ENCODE assay signal across 23 cellular contexts in the genomic region with DNA sequence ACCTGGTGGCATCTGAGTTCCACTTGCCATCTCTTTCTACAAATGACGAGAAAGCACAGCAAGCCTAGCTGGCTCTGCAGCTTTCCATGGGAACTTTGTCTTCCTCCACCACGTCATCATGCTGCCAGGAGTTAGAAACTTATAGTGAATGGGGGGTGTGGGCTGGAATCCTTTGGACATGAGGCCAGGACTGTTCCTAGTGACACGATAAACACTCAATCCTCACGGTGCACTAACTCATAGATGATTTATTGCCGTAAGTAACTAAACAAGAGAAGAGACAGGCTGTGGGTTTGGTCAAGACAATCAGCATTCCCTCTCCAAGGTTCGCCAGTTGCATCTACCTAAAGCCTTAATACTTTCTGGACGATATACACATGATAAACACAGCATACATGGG. TPM values are rescaled to one million over a fixed set of nuclear protein-coding genes. Genes with fewer than 3 reads are reported as not detected.
DNase-seq lines count a peak whose midpoint lies in the region; ATAC-seq and TF ChIP-seq lines count a peak whose summit lies in the region.
"Had no signal": no experiment of that assay in that cellular context is flagged by ENCODE, and none has a peak within 500 bp of the region (broad histone marks: within the 10 kb centered on the region; RNA-seq: fewer than 3 reads in every experiment).

No MANE protein-coding gene starts in this region.

- POLR2A ChIA-PET in CD8-positive, alpha-beta T cell (lab: Charles Lee): interaction anchor here (1.3 to 9.2 kb wide), 8 partner anchors 8 to 51 kb away, joined by 3 to 128 read pairs (median 14); a partner anchor contains a TSS
- POLR2A ChIA-PET in naive thymus-derived CD8-positive, alpha-beta T cell (lab: Charles Lee): interaction anchor here (0.9 to 15.3 kb wide), 6 partner anchors 11 to 196 kb away, joined by 3 to 304 read pairs (median 22); no protein-coding TSS in a partner anchor

- no peak overlapping the region for H3K27ac ChIP-seq in CD8-positive, alpha-beta T cell (ENCODE audit: low read depth, low read length)

- no peak overlapping the region for H3K4me3 ChIP-seq in CD8-positive, alpha-beta T cell (ENCODE audit: low read depth, low read length)
- H3K4me3 ChIP-seq: GM23338, K562, MG63, upper lobe of left lung had no signal

- CTCF ChIA-PET in CD8-positive, alpha-beta T cell (lab: Charles Lee): interaction anchor here (0.6 to 14.8 kb wide), 6 partner anchors 11 to 486 kb away, joined by 3 to 388 read pairs (median 8); a partner anchor contains a TSS

- peaks cover 72% of the 10 kb centered on the region for H3K36me3 Mint-ChIP-seq in activated CD4-positive, alpha-beta T cell treated with anti-CD3 and anti-CD28 coated beads, Interleukin-2, amount 10 ng/mL, durations not matched to agents 24 days and 14 days (ENCODE audit: low read depth)
- peaks cover 91% of the 10 kb centered on the region for H3K36me3 Mint-ChIP-seq in CD8-positive, alpha-beta T cell
- H3K36me3 Mint-ChIP-seq in activated T-helper 17 cell treated with anti-CD3 and anti-CD28 coated beads, Interleukin-2, amount 50 U/mL, for 72 hours (ENCODE audit: low read depth): peaks cover 94% of the 10 kb centered on the region
- peaks cover 17 to 85% (median 50%) of the 10 kb centered on the region in 3 donors for H3K36me3 Mint-ChIP-seq in naive thymus-derived CD8-positive, alpha-beta T cell

- no peak for ATAC-seq in CD8-positive, alpha-beta T cell
- no peak for ATAC-seq in activated T-helper 17 cell treated with anti-CD3 and anti-CD28 coated beads, Interleukin-2, amount 50 U/mL, for 72 hours (replicated peaks)
- no peak for ATAC-seq in naive thymus-derived CD8-positive, alpha-beta T cell
- ATAC-seq in GM18868 (IDR thresholded peaks at IDR 0.05; ENCODE audit: unreplicated experiment): no peak
- ATAC-seq: activated CD4-positive, CD25-positive, alpha-beta regulatory T cell treated with anti-CD3 and anti-CD28 coated beads, Interleukin-2, amount 50 U/mL, for 24 hours; GM23338; K562 had no signal

- peak overlapping the region; percentile 61 for H3K27ac Mint-ChIP-seq in activated CD4-positive, alpha-beta T cell treated with anti-CD3 and anti-CD28 coated beads, Interleukin-2, amount 10 ng/mL, durations not matched to agents 24 days and 14 days
- peak overlapping the region; percentile 95 for H3K27ac Mint-ChIP-seq in CD8-positive, alpha-beta T cell
- peak overlapping the region; percentile 48 for H3K27ac Mint-ChIP-seq in activated T-helper 17 cell treated with anti-CD3 and anti-CD28 coated beads, Interleukin-2, amount 50 U/mL, for 72 hours
- H3K27ac Mint-ChIP-seq in naive thymus-derived CD8-positive, alpha-beta T cell: peak overlapping the region; percentile 92 to 99 (median 98)
- H3K27ac Mint-ChIP-seq: GM23338, progenitor cell of endocrine pancreas had no signal

- H3K36me3 ChIP-seq in CD8-positive, alpha-beta T cell (ENCODE audit: insufficient read depth, low read length): peaks cover 50% of the 10 kb centered on the region
- H3K36me3 ChIP-seq: MG63 had no signal

- no peaks in the 10 kb centered on the region for H3K27me3 ChIP-seq in CD8-positive, alpha-beta T cell (ENCODE audit: insufficient read depth, low read length)
- H3K27me3 ChIP-seq: MG63, upper lobe of left lung had no signal

- H3K4me1 Mint-ChIP-seq in activated CD4-positive, alpha-beta T cell treated with anti-CD3 and anti-CD28 coated beads, Interleukin-2, amount 10 ng/mL, durations not matched to agents 24 days and 14 days: peaks cover 82% of the 10 kb centered on the region
- H3K4me1 Mint-ChIP-seq in CD8-positive, alpha-beta T cell (ENCODE audit: low read depth): peaks cover 92% of the 10 kb centered on the region
- H3K4me1 Mint-ChIP-seq in activated T-helper 17 cell treated with anti-CD3 and anti-CD28 coated beads, Interleukin-2, amount 50 U/mL, for 72 hours: peaks cover 45% of the 10 kb centered on the region
- H3K4me1 Mint-ChIP-seq in naive thymus-derived CD8-positive, alpha-beta T cell: peaks cover 38 to 94% (median 90%) of the 10 kb centered on the region in 4 donors

- peaks cover 97% of the 10 kb centered on the region for H3K4me1 ChIP-seq in CD8-positive, alpha-beta T cell (ENCODE audit: insufficient read depth, low read length)

- no peaks in the 10 kb centered on the region for H3K9me3 ChIP-seq in CD8-positive, alpha-beta T cell (ENCODE audit: low read length)
- H3K9me3 ChIP-seq: Caco-2, MG63, upper lobe of left lung had no signal

- H3K4me3 Mint-ChIP-seq in activated CD4-positive, alpha-beta T cell treated with anti-CD3 and anti-CD28 coated beads, Interleukin-2, amount 10 ng/mL, durations not matched to agents 24 days and 14 days: peak overlapping the region; percentile 4
- H3K4me3 Mint-ChIP-seq in CD8-positive, alpha-beta T cell: peak overlapping the region; percentile 23
- peak overlapping the region; percentile 34 for H3K4me3 Mint-ChIP-seq in activated T-helper 17 cell treated with anti-CD3 and anti-CD28 coated beads, Interleukin-2, amount 50 U/mL, for 72 hours
- peak overlapping the region; percentile 55 to 84 (median 74) for H3K4me3 Mint-ChIP-seq in naive thymus-derived CD8-positive, alpha-beta T cell
- H3K4me3 Mint-ChIP-seq: GM23338 had no signal

- H3K27me3 Mint-ChIP-seq in activated CD4-positive, alpha-beta T cell treated with anti-CD3 and anti-CD28 coated beads, Interleukin-2, amount 10 ng/mL, durations not matched to agents 24 days and 14 days: no peaks in the 10 kb centered on the region
- no peaks in the 10 kb centered on the region for H3K27me3 Mint-ChIP-seq in CD8-positive, alpha-beta T cell (ENCODE audit: low read depth)
- no peaks in the 10 kb centered on the region for H3K27me3 Mint-ChIP-seq in activated T-helper 17 cell treated with anti-CD3 and anti-CD28 coated beads, Interleukin-2, amount 50 U/mL, for 72 hours
- H3K27me3 Mint-ChIP-seq in naive thymus-derived CD8-positive, alpha-beta T cell: no peaks in the 10 kb centered on the region
- H3K27me3 Mint-ChIP-seq: progenitor cell of endocrine pancreas had no signal

- DNase-seq in activated CD4-positive, alpha-beta T cell treated with anti-CD3 and anti-CD28 coated beads, Interleukin-2, amount 10 ng/mL, durations not matched to agents 24 days and 14 days: peak; percentile 54
- no peak for DNase-seq in activated CD4-positive, alpha-beta T cell treated with anti-CD3 and anti-CD28 coated beads for 48 hours
- DNase-seq in CD8-positive, alpha-beta T cell: peak in 1 of 7 experiments; percentile 51
- DNase-seq in naive thymus-derived CD8-positive, alpha-beta T cell: no peak
- DNase-seq in HuH-7.5 (ENCODE audit: low spot score) (no peak), NCI-H187 (lab: John Stamatoyannopoulos, UW) (no peak)
- DNase-seq: activated CD8-positive, alpha-beta memory T cell treated with anti-CD3 and anti-CD28 coated beads, Interleukin-2, amount 50 U/mL, for 4 hours; activated gamma-delta T cell; AML-193; Caco-2; central memory CD4-positive, alpha-beta T cell; dermis blood vessel endothelial cell; DMS79; MG63; NCI-H774; OCI-M1; upper lobe of left lung had no signal

- intact Hi-C loops in activated CD4-positive, alpha-beta T cell treated with anti-CD3 and anti-CD28 coated beads, Interleukin-2, amount 10 ng/mL, durations not matched to agents 24 days and 14 days (cut with micrococcal nuclease): no loop called here
- intact Hi-C loops in CD8-positive, alpha-beta T cell (cut with DNase I, micrococcal nuclease): no loop called here

- TF ChIP-seq CTCF in CD8-positive, alpha-beta T cell (IDR thresholded peaks at IDR 0.05): no peak

- H3K9me3 Mint-ChIP-seq in activated CD4-positive, alpha-beta T cell treated with anti-CD3 and anti-CD28 coated beads, Interleukin-2, amount 10 ng/mL, durations not matched to agents 24 days and 14 days: no peaks in the 10 kb centered on the region
- no peaks in the 10 kb centered on the region for H3K9me3 Mint-ChIP-seq in CD8-positive, alpha-beta T cell
- H3K9me3 Mint-ChIP-seq in activated T-helper 17 cell treated with anti-CD3 and anti-CD28 coated beads, Interleukin-2, amount 50 U/mL, for 72 hours: no peaks in the 10 kb centered on the region
- no peaks in the 10 kb centered on the region for H3K9me3 Mint-ChIP-seq in naive thymus-derived CD8-positive, alpha-beta T cell
- H3K9me3 Mint-ChIP-seq: GM23338 had no signal

RNA-seq across cellular contexts. Expression of a gene that starts 50.6 kb away (rescaled TPM):
- total RNA-seq in activated CD4-positive, alpha-beta T cell treated with anti-CD3 and anti-CD28 coated beads, Interleukin-2, amount 10 ng/mL, durations not matched to agents 24 days and 14 days: 27.1 and 29.8 TPM in 2 replicates
- 100 to 1,000 TPM; 156 TPM for total RNA-seq in CD8-positive, alpha-beta T cell
- total RNA-seq in activated T-helper 17 cell treated with anti-CD3 and anti-CD28 coated beads, Interleukin-2, amount 50 U/mL, for 72 hours: 10 to 100 TPM; 31.4 to 32.4 TPM
- total RNA-seq in naive thymus-derived CD8-positive, alpha-beta T cell: 100 to 1,000 TPM; 128 to 132 TPM
- polyA plus RNA-seq in naive thymus-derived CD8-positive, alpha-beta T cell: 100 to 1,000 TPM; 106 to 190 (median 168) TPM

RNA-seq across cellular contexts. Expression of a gene that starts 50.9 kb away (rescaled TPM):
- total RNA-seq in activated CD4-positive, alpha-beta T cell treated with anti-CD3 and anti-CD28 coated beads, Interleukin-2, amount 10 ng/mL, durations not matched to agents 24 days and 14 days: 27.6 and 30.1 TPM in 2 replicates
- 10 to 100 TPM in 1 of 2 experiments, 1 to 10 TPM in 1; 9.7 to 13.9 TPM for total RNA-seq in CD8-positive, alpha-beta T cell
- total RNA-seq in activated T-helper 17 cell treated with anti-CD3 and anti-CD28 coated beads, Interleukin-2, amount 50 U/mL, for 72 hours: 10 to 100 TPM; 10.0 to 22.5 TPM
- 10 to 100 TPM; 16.6 to 17.2 TPM for total RNA-seq in naive thymus-derived CD8-positive, alpha-beta T cell
- polyA plus RNA-seq in naive thymus-derived CD8-positive, alpha-beta T cell: 10 to 100 TPM; 16.7 to 20.9 (median 18.6) TPM

Comparison
In these comparisons a context has a peak if more than half of its experiments do, and no peak if none do; other contexts are left out.
1. H3K27ac Mint-ChIP-seq: peak in every context shown above with its lines; median percentile 98 in naive thymus-derived CD8-positive, alpha-beta T cell; 95 in CD8-positive, alpha-beta T cell; 61 in activated CD4-positive, alpha-beta T cell treated with anti-CD3 and anti-CD28 coated beads, Interleukin-2, amount 10 ng/mL, durations not matched to agents 24 days and 14 days; 48 in activated T-helper 17 cell treated with anti-CD3 and anti-CD28 coated beads, Interleukin-2, amount 50 U/mL, for 72 hours.
2. H3K4me3 Mint-ChIP-seq: peak in every context shown above with its lines; median percentile 74 in naive thymus-derived CD8-positive, alpha-beta T cell; 34 in activated T-helper 17 cell treated with anti-CD3 and anti-CD28 coated beads, Interleukin-2, amount 50 U/mL, for 72 hours; 23 in CD8-positive, alpha-beta T cell; 4 in activated CD4-positive, alpha-beta T cell treated with anti-CD3 and anti-CD28 coated beads, Interleukin-2, amount 10 ng/mL, durations not matched to agents 24 days and 14 days.